ENCODE assay signal across 1 cellular context in the genomic region with DNA sequence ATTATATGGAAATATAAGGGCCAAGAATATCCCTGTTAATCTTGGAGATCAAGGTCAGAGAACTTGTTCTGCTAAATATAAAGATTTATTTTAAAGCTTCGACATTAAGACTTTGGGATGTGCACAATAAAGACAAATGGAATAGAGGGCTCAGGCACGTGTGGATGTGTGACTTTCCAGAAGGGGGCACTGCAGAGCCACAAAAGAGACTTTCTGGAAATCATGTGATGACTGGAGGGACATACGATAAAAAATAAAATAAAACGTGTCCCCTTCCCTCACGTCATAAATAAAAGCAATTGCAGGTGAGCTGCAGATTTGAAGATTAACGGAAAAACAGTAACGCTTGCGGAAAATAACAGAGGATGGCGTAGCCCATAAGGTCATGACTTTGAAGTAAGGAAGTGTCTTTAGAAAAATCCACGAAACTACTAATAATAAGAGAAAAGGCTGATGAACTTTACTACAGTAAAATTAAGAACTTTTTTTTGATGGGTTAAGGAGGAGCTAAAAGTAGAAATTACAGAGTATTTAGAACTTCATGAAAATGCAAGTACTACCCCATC.
TF ChIP-seq lines count a peak whose summit lies in the region.

No MANE protein-coding gene starts in this region.

TF ChIP-seq in GM12878, 131 proteins besides CTCF, POLR2A, EP300 and RAD21:
- peak; percentile 24 to 46; a peak in 1 of 4 replicates for TF ChIP-seq BHLHE40 (IDR thresholded peaks at IDR 0.05; ENCODE audit: borderline replicate concordance in 1 of 2, low read depth in 2 of 2, low read length in 1 of 2)
- TF ChIP-seq MTA2 (IDR thresholded peaks at IDR 0.05; ENCODE audit: low read depth), result no peak
- peak; percentile 57; the same call in 1 of the 2 replicates for TF ChIP-seq RAD51 (IDR thresholded peaks at IDR 0.05)
- no peak for TF ChIP-seq CBX5 (IDR thresholded peaks at IDR 0.05; ENCODE audit: low read depth)
